Comparison of ENCODE assay signal across 31 cellular contexts in genomic region chr12:129854591-129854990, GRCh38. TPM values are rescaled to one million over a fixed set of nuclear protein-coding genes. Genes with fewer than 3 reads are reported as not detected.
"Had no signal": no experiment of that assay in that cellular context is flagged by ENCODE, and none has a peak within 500 bp of the region (broad histone marks: within the 10 kb centered on the region; RNA-seq: fewer than 3 reads in every experiment).

No MANE protein-coding gene starts in this region.

- DNase-seq: activated CD4-positive, alpha-beta memory T cell treated with anti-CD3 and anti-CD28 coated beads, Interleukin-2, amount 10 ng/mL, durations not matched to agents 7 days and 5 days; activated CD4-positive, alpha-beta T cell treated with anti-CD3 and anti-CD28 coated beads, Interleukin-2, amount 50 U/mL, for 1 hour; activated CD4-positive, CD25-positive, alpha-beta regulatory T cell; activated gamma-delta T cell; activated naive CD4-positive, alpha-beta T cell treated with anti-CD3 and anti-CD28 coated beads for 36 hours; activated naive CD8-positive, alpha-beta T cell treated with anti-CD3 and anti-CD28 coated beads for 36 hours; activated T-cell treated with anti-CD3 and anti-CD28 coated beads for 4 hours; activated T-cell treated with anti-CD3 and anti-CD28 coated beads, Interleukin-2, amount 50 U/mL, for 48 hours; aorta; MM.1S; NCI-H1105 treated with DMSO at 0.1 percent for 48 hours; NCI-H1436 treated with DMSO at 0.1 percent for 48 hours; NCI-H187; NCI-H2081; NCI-H2227 treated with DMSO at 0.1 percent for 48 hours; NCI-H446 treated with DMSO at 0.1 percent for 48 hours; NCI-H524 treated with DMSO at 0.1 percent for 48 hours; NCI-H774; NK-92 treated with Interleukin-12 subunit alpha and Interleukin-12 subunit beta, amount 100 ng/mL, for 24 hours; OCI-M1; RPMI8226; SJCRH30; SK-N-SH; T-helper 1 cell had no signal

- H3K27me3 ChIP-seq: breast epithelium, SJCRH30 had no signal

- H3K9me3 ChIP-seq: breast epithelium, SJCRH30, SK-N-SH had no signal

- H3K4me1 Mint-ChIP-seq: activated CD4-positive, alpha-beta memory T cell treated with anti-CD3 and anti-CD28 coated beads, Interleukin-2, amount 10 ng/mL, durations not matched to agents 7 days and 5 days; activated naive CD8-positive, alpha-beta T cell treated with anti-CD3 and anti-CD28 coated beads for 36 hours; activated T-helper 17 cell treated with anti-CD3 and anti-CD28 coated beads, Interleukin-2, amount 50 U/mL, for 72 hours had no signal

- H3K4me1 ChIP-seq: breast epithelium, SJCRH30 had no signal

- H3K27ac Mint-ChIP-seq: activated CD4-positive, alpha-beta memory T cell treated with anti-CD3 and anti-CD28 coated beads, Interleukin-2, amount 10 ng/mL, durations not matched to agents 7 days and 5 days; activated naive CD4-positive, alpha-beta T cell treated with anti-CD3 and anti-CD28 coated beads for 36 hours; activated naive CD8-positive, alpha-beta T cell treated with anti-CD3 and anti-CD28 coated beads for 36 hours; activated T-helper 17 cell treated with anti-CD3 and anti-CD28 coated beads, Interleukin-2, amount 50 U/mL, for 72 hours had no signal

- H3K36me3 Mint-ChIP-seq: activated naive CD8-positive, alpha-beta T cell treated with anti-CD3 and anti-CD28 coated beads for 36 hours had no signal

- H3K36me3 ChIP-seq: breast epithelium, SJCRH30 had no signal

- H3K9me3 Mint-ChIP-seq: activated naive CD4-positive, alpha-beta T cell treated with anti-CD3 and anti-CD28 coated beads for 36 hours; activated naive CD8-positive, alpha-beta T cell treated with anti-CD3 and anti-CD28 coated beads for 36 hours; activated T-helper 17 cell treated with anti-CD3 and anti-CD28 coated beads, Interleukin-2, amount 50 U/mL, for 72 hours had no signal

- H3K27ac ChIP-seq: breast epithelium, SJCRH30, VCaP had no signal

- H3K4me3 Mint-ChIP-seq: activated CD4-positive, alpha-beta memory T cell treated with anti-CD3 and anti-CD28 coated beads, Interleukin-2, amount 10 ng/mL, durations not matched to agents 7 days and 5 days; activated naive CD4-positive, alpha-beta T cell treated with anti-CD3 and anti-CD28 coated beads for 36 hours; activated naive CD8-positive, alpha-beta T cell treated with anti-CD3 and anti-CD28 coated beads for 36 hours; activated T-helper 17 cell treated with anti-CD3 and anti-CD28 coated beads, Interleukin-2, amount 50 U/mL, for 72 hours had no signal

- ATAC-seq: activated T-helper 17 cell treated with anti-CD3 and anti-CD28 coated beads, Interleukin-2, amount 50 U/mL, for 72 hours; Panc1; Right ventricle myocardium inferior had no signal

- H3K27me3 Mint-ChIP-seq: activated CD4-positive, alpha-beta memory T cell treated with anti-CD3 and anti-CD28 coated beads, Interleukin-2, amount 10 ng/mL, durations not matched to agents 7 days and 5 days; activated T-helper 17 cell treated with anti-CD3 and anti-CD28 coated beads, Interleukin-2, amount 50 U/mL, for 72 hours had no signal

- H3K4me3 ChIP-seq: breast epithelium, SJCRH30 had no signal

RNA-seq across cellular contexts. Expression of gene TMEM132D, which starts 49.2 kb away (rescaled TPM):
- total RNA-seq: activated CD4-positive, alpha-beta memory T cell treated with anti-CD3 and anti-CD28 coated beads, Interleukin-2, amount 10 ng/mL, durations not matched to agents 7 days and 5 days; activated CD8-positive, alpha-beta memory T cell treated with anti-CD3 and anti-CD28 coated beads for 36 hours; activated naive CD4-positive, alpha-beta T cell treated with anti-CD3 and anti-CD28 coated beads for 36 hours; activated naive CD8-positive, alpha-beta T cell treated with anti-CD3 and anti-CD28 coated beads for 36 hours; activated T-helper 17 cell treated with anti-CD3 and anti-CD28 coated beads, Interleukin-2, amount 50 U/mL, for 72 hours; aorta; breast epithelium; Right ventricle myocardium inferior; T-helper 2 cell treated with Interferon-gamma antibody and Interleukin-4, amounts not matched to agents 100 ng/mL and 5 ng/mL, for 36 hours had no signal
- polyA plus RNA-seq: aorta, SK-N-SH had no signal
